12 cellular contexts compared by ENCODE assay signal in the genomic region with DNA sequence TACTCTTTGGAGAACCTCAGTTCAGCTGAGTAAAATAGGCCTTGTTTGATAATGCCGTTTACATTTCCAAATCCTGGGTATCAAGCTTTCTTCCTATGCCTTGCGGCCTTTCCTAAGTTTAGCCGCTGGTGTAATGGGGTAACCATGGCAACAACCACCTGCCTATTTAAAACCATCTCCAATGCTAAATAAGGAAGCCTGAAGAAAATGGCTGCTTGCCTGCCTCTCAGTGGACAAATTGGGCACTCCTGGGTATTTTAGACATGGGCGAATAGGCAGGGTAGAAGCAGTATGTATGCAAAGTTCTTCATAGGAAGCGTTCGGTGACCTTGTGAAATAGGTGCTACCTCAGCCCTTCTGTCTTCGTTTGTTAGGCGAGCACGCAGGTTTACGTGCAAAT.
DNase-seq lines count a peak whose midpoint lies in the region; TF ChIP-seq lines count a peak whose summit lies in the region.
"Had no signal": no experiment of that assay in that cellular context is flagged by ENCODE, and none has a peak within 500 bp of the region (broad histone marks: within the 10 kb centered on the region; RNA-seq: fewer than 3 reads in every experiment).

No MANE protein-coding gene starts in this region.

- peaks cover 2 to 6% (median 5%) of the 10 kb centered on the region in 3 donors for H3K27me3 Mint-ChIP-seq in immature natural killer cell (ENCODE audit: low read depth in 3 of 3)
- H3K27me3 Mint-ChIP-seq: activated naive CD8-positive, alpha-beta T cell; IgD-negative memory B cell had no signal

- in situ Hi-C loops in brain microvascular endothelial cell (cut with HindIII; ENCODE audit: low pct_ligation_motif_present, low sequenced_read_pairs) = loop anchor here (25.0 kb wide), 1 partner anchor 252 kb away; no protein-coding TSS in a partner anchor

- H3K4me1 Mint-ChIP-seq in immature natural killer cell = peaks cover 4 to 9% of the 10 kb centered on the region in 2 donors

- TF ChIP-seq CTCF in neural cell (IDR thresholded peaks at IDR 0.05; ENCODE audit: poor library complexity, severe bottlenecking) (peak; percentile 70), brain microvascular endothelial cell (IDR thresholded peaks at IDR 0.05; ENCODE audit: low read depth, low read length, missing control alignments) (no peak)

- no peaks in the 10 kb centered on the region for H3K79me2 ChIP-seq in neural cell (replicated peaks; ENCODE audit: insufficient read depth, low read length)

- H3K27ac Mint-ChIP-seq in immature natural killer cell = no peak overlapping the region
- H3K27ac Mint-ChIP-seq: activated naive CD8-positive, alpha-beta T cell had no signal

- peak; percentile 36 for DNase-seq in NCI-H146 (lab: John Stamatoyannopoulos, UW)
- DNase-seq in NCI-H146 treated with DMSO at 0.1 percent for 48 hours (lab: John Stamatoyannopoulos, UW; ENCODE audit: unreplicated experiment) = no peak
- peak; percentile 82 for DNase-seq in NCI-H524 treated with DMSO at 0.1 percent for 48 hours (lab: John Stamatoyannopoulos, UW)
- DNase-seq in immature natural killer cell = no peak
- DNase-seq in brain microvascular endothelial cell = no peak
- no peak for DNase-seq in activated CD4-positive, alpha-beta T cell treated with anti-CD3 and anti-CD28 coated beads, Interleukin-2, amount 50 U/mL, for 1 hour
- DNase-seq: T-helper 2 cell had no signal

- H3K4me3 ChIP-seq in neural cell (ENCODE audit: low read length) (no peak overlapping the region), brain microvascular endothelial cell (ENCODE audit: low read depth, low read length) (no peak overlapping the region)
- H3K4me3 ChIP-seq: HAP-1 had no signal

- no peaks in the 10 kb centered on the region for H3K36me3 Mint-ChIP-seq in immature natural killer cell
- H3K36me3 Mint-ChIP-seq: activated naive CD8-positive, alpha-beta T cell had no signal

- H3K9ac ChIP-seq in neural cell (ENCODE audit: low read length) = peak overlapping the region; percentile 19

- H3K4me2 ChIP-seq in neural cell (ENCODE audit: low read length) = peak overlapping the region; percentile 16

- no peaks in the 10 kb centered on the region for H3K9me3 Mint-ChIP-seq in immature natural killer cell
- H3K9me3 Mint-ChIP-seq: IgD-negative memory B cell had no signal

- no peak for TF ChIP-seq EP300 in neural cell (conservative IDR thresholded peaks at IDR 0.05; ENCODE audit: poor library complexity, severe bottlenecking)

- no peak overlapping the region for H3K4me3 Mint-ChIP-seq in immature natural killer cell
- H3K4me3 Mint-ChIP-seq: activated naive CD8-positive, alpha-beta T cell; IgD-negative memory B cell had no signal

- no peaks in the 10 kb centered on the region for H3F3A ChIP-seq in neural cell (ENCODE audit: insufficient read depth, low read length, poor library complexity, severe bottlenecking)

- H3K27ac ChIP-seq in cingulate gyrus (ENCODE audit: low read depth, low read length) (peak overlapping the region; percentile 84), neural cell (ENCODE audit: low read length) (peak overlapping the region; percentile 53), brain microvascular endothelial cell (no peak overlapping the region)

- H4K20me1 ChIP-seq in neural cell (ENCODE audit: insufficient read depth) = no peaks in the 10 kb centered on the region

- H3K36me3 ChIP-seq in neural cell (ENCODE audit: insufficient read depth, low read length) (no peaks in the 10 kb centered on the region), brain microvascular endothelial cell (replicated peaks) (no peaks in the 10 kb centered on the region)
- H3K36me3 ChIP-seq: HAP-1 had no signal

- peak; percentile 63 for TF ChIP-seq RAD21 in neural cell (conservative IDR thresholded peaks at IDR 0.05)

- H3K9me2 ChIP-seq in neural cell (ENCODE audit: insufficient read depth, low read length) = no peaks in the 10 kb centered on the region

- no peaks in the 10 kb centered on the region for H3K9me3 ChIP-seq in neural cell (ENCODE audit: low read length)
- H3K9me3 ChIP-seq: HAP-1 had no signal

- H2AFZ ChIP-seq in neural cell (ENCODE audit: low read depth, low read length) = no peak overlapping the region

- no peaks in the 10 kb centered on the region for H3K27me3 ChIP-seq in neural cell (ENCODE audit: insufficient read depth, low read depth, low read length)
- H3K27me3 ChIP-seq in brain microvascular endothelial cell (replicated peaks) = no peaks in the 10 kb centered on the region

TF ChIP-seq in neural cell, 6 proteins besides CTCF, POLR2A, EP300 and RAD21:
- TF ChIP-seq SMC3 (conservative IDR thresholded peaks at IDR 0.05; ENCODE audit: poor library complexity) = peak; percentile 64
- no peak for TF ChIP-seq MXI1 (conservative IDR thresholded peaks at IDR 0.05; ENCODE audit: poor library complexity, severe bottlenecking)
TF ChIP-seq in neural cell: peak in this region for 1.

Comparison
In these comparisons a context has a peak if more than half of its experiments do, and no peak if none do; other contexts are left out.
1. DNase-seq: peak in NCI-H146 (single experiment) and NCI-H524 treated with DMSO at 0.1 percent for 48 hours (single experiment); none in NCI-H146 treated with DMSO at 0.1 percent for 48 hours (single experiment), immature natural killer cell (0 of 3), brain microvascular endothelial cell (single experiment) and activated CD4-positive, alpha-beta T cell treated with anti-CD3 and anti-CD28 coated beads, Interleukin-2, amount 50 U/mL, for 1 hour (single experiment).